12 cellular contexts compared by ENCODE assay signal in the genomic region with DNA sequence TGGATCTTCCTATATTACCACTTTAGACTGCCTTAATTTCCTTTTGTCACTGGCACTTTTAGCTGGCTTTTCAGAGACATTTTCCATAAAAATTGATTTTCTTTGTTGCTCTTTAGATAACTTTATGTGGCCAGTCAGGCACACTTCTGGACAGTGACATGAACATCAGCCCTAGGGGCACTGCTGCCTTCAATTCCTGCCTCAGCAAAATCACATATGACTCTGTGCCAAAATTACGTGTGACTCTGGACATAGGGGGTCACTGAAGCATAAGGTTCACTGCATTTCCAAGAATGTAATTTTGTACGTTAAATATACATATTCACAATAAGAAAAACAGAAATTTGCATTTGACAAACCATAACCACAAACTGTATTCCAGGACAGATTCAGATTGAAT.
DNase-seq lines count a peak whose midpoint lies in the region; ATAC-seq and TF ChIP-seq lines count a peak whose summit lies in the region.
"Had no signal": no experiment of that assay in that cellular context is flagged by ENCODE, and none has a peak within 500 bp of the region (broad histone marks: within the 10 kb centered on the region; RNA-seq: fewer than 3 reads in every experiment).

No MANE protein-coding gene starts in this region.

- no peaks in the 10 kb centered on the region for H3K27me3 ChIP-seq in brain microvascular endothelial cell (replicated peaks)
- no peaks in the 10 kb centered on the region for H3K27me3 ChIP-seq in upper lobe of right lung

- ATAC-seq in GM19351 (IDR thresholded peaks at IDR 0.05; ENCODE audit: unreplicated experiment) (peak; percentile 52), HG02610 (IDR thresholded peaks at IDR 0.05; ENCODE audit: unreplicated experiment) (peak; percentile 31), HG03280 (IDR thresholded peaks at IDR 0.05; ENCODE audit: unreplicated experiment) (peak; percentile 45), upper lobe of right lung (no peak)
- ATAC-seq in stimulated activated naive B cell treated with anti-CD40 and anti-IgM and Interleukin-4, amounts not matched to agents 10 μg/mL and 1 μg/mL and 100 μg/mL, for 72 hours (replicated peaks), result no peak

- no peaks in the 10 kb centered on the region for H3K27me3 Mint-ChIP-seq in stimulated activated naive B cell treated with anti-CD40 and anti-IgM and Interleukin-4, amounts not matched to agents 10 μg/mL and 1 μg/mL and 100 μg/mL, for 72 hours
- H3K27me3 Mint-ChIP-seq: brain had no signal

- TF ChIP-seq CTCF in GM12864 (IDR thresholded peaks at IDR 0.05; ENCODE audit: low read depth, low read length, missing control alignments) (no peak), brain microvascular endothelial cell (IDR thresholded peaks at IDR 0.05; ENCODE audit: low read depth, low read length, missing control alignments) (no peak), upper lobe of right lung (IDR thresholded peaks at IDR 0.05) (no peak)

- H3K36me3 ChIP-seq in brain microvascular endothelial cell (replicated peaks) (peaks cover 15% of the 10 kb centered on the region), upper lobe of right lung (peaks cover 53% of the 10 kb centered on the region)

- H3K9me3 Mint-ChIP-seq in stimulated activated naive B cell treated with anti-CD40 and anti-IgM and Interleukin-4, amounts not matched to agents 10 μg/mL and 1 μg/mL and 100 μg/mL, for 72 hours, result no peaks in the 10 kb centered on the region
- H3K9me3 Mint-ChIP-seq: brain had no signal

- intact Hi-C loops in upper lobe of right lung (cut with DNase I), result no loop called here

- H3K4me3 ChIP-seq in GM12864 (ENCODE audit: low read depth, low read length), result peak overlapping the region; percentile 9; the same call in 1 of the 2 replicates
- H3K4me3 ChIP-seq in brain microvascular endothelial cell (ENCODE audit: low read depth, low read length), result no peak overlapping the region
- H3K4me3 ChIP-seq in upper lobe of right lung, result no peak overlapping the region

- in situ Hi-C loops in brain microvascular endothelial cell (cut with HindIII; ENCODE audit: low pct_ligation_motif_present, low sequenced_read_pairs), result no loop called here

- H3K4me3 Mint-ChIP-seq in stimulated activated naive B cell treated with anti-CD40 and anti-IgM and Interleukin-4, amounts not matched to agents 10 μg/mL and 1 μg/mL and 100 μg/mL, for 72 hours, result no peak overlapping the region
- H3K4me3 Mint-ChIP-seq: brain had no signal

- H3K27ac ChIP-seq in brain microvascular endothelial cell, result no peak overlapping the region
- no peak overlapping the region for H3K27ac ChIP-seq in upper lobe of right lung

- H3K4me1 Mint-ChIP-seq in stimulated activated naive B cell treated with anti-CD40 and anti-IgM and Interleukin-4, amounts not matched to agents 10 μg/mL and 1 μg/mL and 100 μg/mL, for 72 hours, result no peaks in the 10 kb centered on the region
- H3K4me1 Mint-ChIP-seq: brain had no signal

- H3K9me3 ChIP-seq in upper lobe of right lung, result no peaks in the 10 kb centered on the region

- H3K4me1 ChIP-seq in upper lobe of right lung, result no peaks in the 10 kb centered on the region

- H3K36me3 Mint-ChIP-seq in stimulated activated naive B cell treated with anti-CD40 and anti-IgM and Interleukin-4, amounts not matched to agents 10 μg/mL and 1 μg/mL and 100 μg/mL, for 72 hours, result peaks cover 27 to 45% of the 10 kb centered on the region in 2 donors

- no peak overlapping the region for H3K27ac Mint-ChIP-seq in stimulated activated naive B cell treated with anti-CD40 and anti-IgM and Interleukin-4, amounts not matched to agents 10 μg/mL and 1 μg/mL and 100 μg/mL, for 72 hours

- DNase-seq in GM12864 (ENCODE audit: low read depth) (no peak), brain microvascular endothelial cell (no peak), upper lobe of right lung (no peak), dermis blood vessel endothelial cell (no peak)
- no peak for DNase-seq in stimulated activated naive B cell treated with anti-CD40 and anti-IgM and Interleukin-4, amounts not matched to agents 10 μg/mL and 1 μg/mL and 100 μg/mL, for 72 hours
- DNase-seq: activated gamma-delta T cell treated with Interleukin-2 at 50 U/mL for 16 hours; effector memory CD4-positive, alpha-beta T cell; foreskin melanocyte had no signal

Comparison
In these comparisons a context has a peak if more than half of its experiments do, and no peak if none do; other contexts are left out.
1. ATAC-seq: peak in GM19351 (single experiment), HG02610 (single experiment) and HG03280 (single experiment); none in upper lobe of right lung (single experiment) and stimulated activated naive B cell treated with anti-CD40 and anti-IgM and Interleukin-4, amounts not matched to agents 10 μg/mL and 1 μg/mL and 100 μg/mL, for 72 hours (0 of 2).